Comparison of ENCODE assay signal across 20 cellular contexts in the genomic region with DNA sequence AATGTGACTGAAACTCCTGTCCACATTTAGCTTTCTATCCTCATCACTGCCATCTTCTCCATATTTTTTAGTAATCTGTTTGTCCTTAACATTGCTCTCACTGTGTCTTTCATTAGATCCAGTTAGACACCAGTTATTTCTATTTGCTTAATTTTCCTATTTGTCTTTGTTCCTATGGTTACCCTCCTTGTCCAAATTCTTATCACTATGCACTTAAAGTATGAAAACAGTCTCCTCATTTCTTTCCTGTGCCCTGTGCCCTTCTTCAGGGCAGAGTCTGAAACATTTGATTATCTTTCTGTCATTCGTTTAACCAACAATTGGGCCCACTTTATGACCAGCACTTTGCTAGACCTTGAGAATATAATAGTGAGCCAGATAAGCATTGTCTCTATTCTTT.
"Had no signal": no experiment of that assay in that cellular context is flagged by ENCODE, and none has a peak within 500 bp of the region (broad histone marks: within the 10 kb centered on the region; RNA-seq: fewer than 3 reads in every experiment).

No MANE protein-coding gene starts in this region.

- DNase-seq: effector memory CD8-positive, alpha-beta T cell; erythroblast; foreskin keratinocyte; head of caudate nucleus; kidney; left cardiac atrium; left ventricle myocardium superior; midbrain; nephron progenitor cell; psoas muscle; retina; right lobe of liver; stimulated activated CD4-positive, alpha-beta T cell treated with anti-CD3 and anti-CD28 coated beads, Interleukin-2, amount 100 ng/mL, for 24 hours; stimulated activated CD4-positive, alpha-beta T cell treated with anti-CD3 and anti-CD28 coated beads, Interleukin-4, amount 100 ng/mL, for 4 hours; stimulated activated naive CD4-positive, alpha-beta T cell; stomach; substantia nigra; trophoblast cell had no signal

- H3K27ac ChIP-seq: foreskin keratinocyte, hepatocyte, psoas muscle, right lobe of liver, stomach had no signal

- H3K4me1 Mint-ChIP-seq: nephron progenitor cell had no signal

- H3K27ac Mint-ChIP-seq: nephron progenitor cell had no signal

- H3K27me3 ChIP-seq: foreskin keratinocyte, hepatocyte, right lobe of liver, stomach had no signal

- H3K4me3 Mint-ChIP-seq: effector memory CD8-positive, alpha-beta T cell; nephron progenitor cell had no signal

- H3K4me1 ChIP-seq: psoas muscle, right lobe of liver, stomach had no signal

- ATAC-seq: effector memory CD8-positive, alpha-beta T cell; left cardiac atrium; left ventricle myocardium superior; psoas muscle; right lobe of liver had no signal

- H3K9me3 ChIP-seq: psoas muscle, right lobe of liver, stomach had no signal

- H3K4me3 ChIP-seq: hepatocyte, lung, psoas muscle, right lobe of liver, stomach had no signal

- H3K9me3 Mint-ChIP-seq: effector memory CD8-positive, alpha-beta T cell; nephron progenitor cell had no signal

- H3K27me3 Mint-ChIP-seq: effector memory CD8-positive, alpha-beta T cell had no signal
